In genomic region chr9:19102631-19103345, GRCh38 we compare ENCODE assay signal across 1 cellular context.
TF ChIP-seq lines count a peak whose summit lies in the region.

Gene HAUS6 (minus strand): TSS chr9:19102904. CDS start chr9:19102651, 253 bp downstream.

TF ChIP-seq in HepG2, 621 proteins besides CTCF, POLR2A, EP300 and RAD21 (continued from another document and continues in another):
- TF ChIP-seq ZZZ3 (CRISPR knock-in tag; IDR thresholded peaks at IDR 0.05; ENCODE audit: borderline replicate concordance), result peak; percentile 33; the same call in 1 of the 2 replicates
- no peak for TF ChIP-seq TCF12 (IDR thresholded peaks at IDR 0.05)
- TF ChIP-seq TCF12 (CRISPR knock-in tag; IDR thresholded peaks at IDR 0.05), result no peak
- TF ChIP-seq HDAC2 (CRISPR knock-in tag; IDR thresholded peaks at IDR 0.05), result 0 out of 2 replicates have a peak, but pooled peaks have one; percentile 66
- TF ChIP-seq ZNF816 (CRISPR knock-in tag; IDR thresholded peaks at IDR 0.05; ENCODE audit: borderline replicate concordance), result no peak
- TF ChIP-seq ZNF142 (CRISPR knock-in tag; IDR thresholded peaks at IDR 0.05), result peak; percentile 60
- peak; percentile 27; the same call in 1 of the 2 replicates for TF ChIP-seq ZNF543 (CRISPR knock-in tag; IDR thresholded peaks at IDR 0.05)
- TF ChIP-seq TMF1 (CRISPR knock-in tag; IDR thresholded peaks at IDR 0.05; ENCODE audit: low read depth), result peak; percentile 48; the same call in 1 of the 2 replicates
- TF ChIP-seq TCF7 (IDR thresholded peaks at IDR 0.05; ENCODE audit: low read depth), result no peak
- 0 out of 2 replicates have a peak, but pooled peaks have one; percentile 22 for TF ChIP-seq NFYC (CRISPR knock-in tag; IDR thresholded peaks at IDR 0.05)
- no peak for TF ChIP-seq NPAS2 (CRISPR knock-in tag; IDR thresholded peaks at IDR 0.05; ENCODE audit: borderline replicate concordance)
- no peak for TF ChIP-seq ZBTB39 (CRISPR knock-in tag; IDR thresholded peaks at IDR 0.05)
- no peak for TF ChIP-seq ZKSCAN8 (CRISPR knock-in tag; IDR thresholded peaks at IDR 0.05; ENCODE audit: borderline replicate concordance)
- TF ChIP-seq ZNF768 (CRISPR knock-in tag; IDR thresholded peaks at IDR 0.05), result no peak
- no peak for TF ChIP-seq DDIT3 (CRISPR knock-in tag; IDR thresholded peaks at IDR 0.05)
- TF ChIP-seq POLR2AphosphoS5 (IDR thresholded peaks at IDR 0.05; ENCODE audit: low read depth, low read length), result peak; percentile 84
- TF ChIP-seq MAF1 (CRISPR knock-in tag; IDR thresholded peaks at IDR 0.05; ENCODE audit: borderline replicate concordance), result peak; percentile 38
- TF ChIP-seq PRDM4 (CRISPR knock-in tag; IDR thresholded peaks at IDR 0.05; ENCODE audit: borderline replicate concordance), result no peak
- TF ChIP-seq ZNF709 (CRISPR knock-in tag; IDR thresholded peaks at IDR 0.05), result 0 out of 2 replicates have a peak, but pooled peaks have one; percentile 58
- no peak for TF ChIP-seq IRF1 (CRISPR knock-in tag; IDR thresholded peaks at IDR 0.05; ENCODE audit: low read depth)
- 0 out of 2 replicates have a peak, but pooled peaks have one; percentile 35 for TF ChIP-seq ZNF879 (CRISPR knock-in tag; IDR thresholded peaks at IDR 0.05)
- peak; percentile 79 for TF ChIP-seq CSRNP1 (CRISPR knock-in tag; IDR thresholded peaks at IDR 0.05)
- TF ChIP-seq ZNF790 (CRISPR knock-in tag; IDR thresholded peaks at IDR 0.05; ENCODE audit: borderline replicate concordance), result no peak
- TF ChIP-seq ZGPAT (CRISPR knock-in tag; IDR thresholded peaks at IDR 0.05), result peak; percentile 86
- no peak for TF ChIP-seq FOSL1 (CRISPR knock-in tag; IDR thresholded peaks at IDR 0.05; ENCODE audit: borderline replicate concordance)
- TF ChIP-seq MEF2D (CRISPR knock-in tag; IDR thresholded peaks at IDR 0.05), result peak; percentile 50; the same call in 1 of the 2 replicates
- TF ChIP-seq JARID2 (CRISPR knock-in tag; IDR thresholded peaks at IDR 0.05; ENCODE audit: insufficient replicate concordance), result no peak
- TF ChIP-seq HDAC1 (CRISPR knock-in tag; IDR thresholded peaks at IDR 0.05), result peak; percentile 87
- TF ChIP-seq MAFG (CRISPR knock-in tag; IDR thresholded peaks at IDR 0.05), result no peak
- no peak; the same call in 1 of the 2 replicates for TF ChIP-seq MEIS1 (CRISPR knock-in tag; IDR thresholded peaks at IDR 0.05; ENCODE audit: borderline replicate concordance)
- peak; percentile 93 for TF ChIP-seq CEBPG (CRISPR knock-in tag; IDR thresholded peaks at IDR 0.05)
- TF ChIP-seq NR2F1 (CRISPR knock-in tag; IDR thresholded peaks at IDR 0.05), result no peak
- TF ChIP-seq ZNF143 (CRISPR knock-in tag; IDR thresholded peaks at IDR 0.05), result peak; percentile 97
- no peak; the same call in 1 of the 2 replicates for TF ChIP-seq TFAP4 (IDR thresholded peaks at IDR 0.05; ENCODE audit: borderline replicate concordance, low read depth)
- TF ChIP-seq ZNF33B (CRISPR knock-in tag; IDR thresholded peaks at IDR 0.05), result peak; percentile 58; the same call in 1 of the 2 replicates
- TF ChIP-seq NFATC3 (CRISPR knock-in tag; IDR thresholded peaks at IDR 0.05), result 0 out of 2 replicates have a peak, but pooled peaks have one; percentile 82
- TF ChIP-seq SAFB2 (CRISPR knock-in tag; IDR thresholded peaks at IDR 0.05; ENCODE audit: borderline replicate concordance, low read depth), result no peak; the same call in 1 of the 2 replicates
- TF ChIP-seq ZNF580 (CRISPR knock-in tag; IDR thresholded peaks at IDR 0.05; ENCODE audit: borderline replicate concordance, low read depth), result no peak
- no peak for TF ChIP-seq ZBTB33 (CRISPR knock-in tag; IDR thresholded peaks at IDR 0.05)
- peak; percentile 83; the same call in 1 of the 2 replicates for TF ChIP-seq SIN3A (IDR thresholded peaks at IDR 0.05; ENCODE audit: borderline replicate concordance, low read depth, low read length)
- TF ChIP-seq ZBTB38 (CRISPR knock-in tag; IDR thresholded peaks at IDR 0.05), result peak; percentile 95
- no peak for TF ChIP-seq GMEB2 (CRISPR knock-in tag; IDR thresholded peaks at IDR 0.05; ENCODE audit: low read depth)
- TF ChIP-seq ZBTB7A (CRISPR knock-in tag; IDR thresholded peaks at IDR 0.05), result no peak
